Comparison of ENCODE assay signal across 9 cellular contexts in genomic region chr4:180028682-180029081, GRCh38.
DNase-seq lines count a peak whose midpoint lies in the region; ATAC-seq, FAIRE-seq and TF ChIP-seq lines count a peak whose summit lies in the region.
"Had no signal": no experiment of that assay in that cellular context is flagged by ENCODE, and none has a peak within 500 bp of the region (broad histone marks: within the 10 kb centered on the region; RNA-seq: fewer than 3 reads in every experiment).

No MANE protein-coding gene starts in this region.

- FAIRE-seq in RCC 7860 (lab: Jason Lieb, UNC) = no peak
- FAIRE-seq: A204.1 had no signal

- H3K79me2 ChIP-seq in mesendoderm (ENCODE audit: control insufficient read depth, insufficient read depth, low read length) = no peaks in the 10 kb centered on the region

- H3K9ac ChIP-seq in mesendoderm (ENCODE audit: low read length) = no peak overlapping the region

- no peak overlapping the region for H4K5ac ChIP-seq in mesendoderm (ENCODE audit: low read length)

- no peak overlapping the region for H3K4ac ChIP-seq in mesendoderm (ENCODE audit: low read depth, low read length)

- no peak for TF ChIP-seq EP300 in esophagus muscularis mucosa (IDR thresholded peaks at IDR 0.05)

- no peak overlapping the region for H3K4me2 ChIP-seq in mesendoderm (ENCODE audit: low read length)

- H3K36me3 ChIP-seq in mesendoderm (ENCODE audit: control insufficient read depth, insufficient read depth, low read length) (no peaks in the 10 kb centered on the region), esophagus muscularis mucosa (no peaks in the 10 kb centered on the region)

- no peak overlapping the region for H3K23ac ChIP-seq in mesendoderm (ENCODE audit: low read length)

- H3K18ac ChIP-seq in mesendoderm (ENCODE audit: low read length) = no peak overlapping the region

- H3K4me3 ChIP-seq in mesendoderm (ENCODE audit: low read length) = no peak overlapping the region
- H3K4me3 ChIP-seq in esophagus muscularis mucosa = no peak overlapping the region

- no peaks in the 10 kb centered on the region for H3K4me1 ChIP-seq in mesendoderm (ENCODE audit: control insufficient read depth, low read depth, low read length)
- H3K4me1 ChIP-seq in esophagus muscularis mucosa = no peaks in the 10 kb centered on the region

- no peak for TF ChIP-seq POLR2A in esophagus muscularis mucosa (IDR thresholded peaks at IDR 0.05; ENCODE audit: low read depth)

- intact Hi-C loops in esophagus muscularis mucosa (cut with DNase I) = no loop called here

- H3K79me1 ChIP-seq in mesendoderm (ENCODE audit: low read length) = no peaks in the 10 kb centered on the region

- H3K27ac ChIP-seq in VCaP (no peak overlapping the region), mesendoderm (ENCODE audit: low read depth, low read length) (no peak overlapping the region), esophagus muscularis mucosa (replicated peaks in 1 of 4) (no peak overlapping the region)

- DNase-seq in DMS 273 (lab: John Stamatoyannopoulos, UW; ENCODE audit: unreplicated experiment) (peak; percentile 43), DMS 273 treated with DMSO at 0.1 percent for 48 hours (lab: John Stamatoyannopoulos, UW) (no peak), mesendoderm (peak; percentile 75), RCC 7860 (ENCODE audit: low spot score) (no peak), esophagus muscularis mucosa (ENCODE audit: extremely low spot score) (no peak)

- H2BK15ac ChIP-seq in mesendoderm (replicated peaks; ENCODE audit: low read depth) = no peak overlapping the region

- no peak overlapping the region for H2BK5ac ChIP-seq in mesendoderm (ENCODE audit: low read length)

- peak; percentile 37 for ATAC-seq in HG03565 (IDR thresholded peaks at IDR 0.05; ENCODE audit: unreplicated experiment)
- no peak for ATAC-seq in HG03432 (IDR thresholded peaks at IDR 0.05; ENCODE audit: unreplicated experiment)

- no peak overlapping the region for H4K8ac ChIP-seq in mesendoderm (ENCODE audit: low read depth, low read length)

- no peaks in the 10 kb centered on the region for H3K9me3 ChIP-seq in esophagus muscularis mucosa

- H3K56ac ChIP-seq in mesendoderm (ENCODE audit: low read length) = no peak overlapping the region

- no CpG with 5 or more reads among the region's 8 CpGs for WGBS in mesendoderm (ENCODE audit: extremely low coverage, insufficient coverage, low lambda C conversion rate)
- WGBS in esophagus muscularis mucosa = 63% methylated on average over 8 of the region's 8 CpGs

- TF ChIP-seq CTCF in VCaP (conservative IDR thresholded peaks at IDR 0.05) = peak; percentile 69
- TF ChIP-seq CTCF in esophagus muscularis mucosa (IDR thresholded peaks at IDR 0.05) = no peak

- H2AK5ac ChIP-seq in mesendoderm (ENCODE audit: low read length) = no peak overlapping the region

- H3K27me3 ChIP-seq in mesendoderm (ENCODE audit: insufficient read depth, low read length, poor library complexity) (no peaks in the 10 kb centered on the region), esophagus muscularis mucosa (no peaks in the 10 kb centered on the region)

- no peak overlapping the region for H2BK120ac ChIP-seq in mesendoderm (ENCODE audit: low read depth, low read length)

Comparison
In these comparisons a context has a peak if more than half of its experiments do, and no peak if none do; other contexts are left out.
1. DNase-seq: peak in DMS 273 (single experiment) and mesendoderm (single experiment); none in DMS 273 treated with DMSO at 0.1 percent for 48 hours (single experiment), RCC 7860 (single experiment) and esophagus muscularis mucosa (single experiment).